In the genomic region with DNA sequence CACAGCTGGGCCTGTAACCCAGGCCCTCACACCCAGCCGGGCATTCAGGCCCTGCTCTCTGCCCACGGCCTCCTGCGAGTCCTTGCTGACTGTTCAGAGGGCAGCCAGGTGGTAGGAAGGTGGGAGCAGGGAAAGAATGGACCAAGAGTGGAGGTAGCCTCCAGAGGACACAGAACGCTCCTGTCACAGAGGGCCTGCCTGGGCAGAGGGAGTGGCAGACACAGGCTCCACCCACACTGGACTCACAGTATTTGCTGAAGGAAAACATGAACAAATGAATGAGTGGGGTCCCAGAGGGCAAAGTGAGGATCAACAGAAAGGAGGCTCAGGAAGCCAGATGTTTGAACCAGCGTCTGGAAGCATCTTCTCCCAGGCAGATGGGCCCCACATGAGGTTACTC, we compare ENCODE assay signal across 25 cellular contexts.
"Had no signal": no experiment of that assay in that cellular context is flagged by ENCODE, and none has a peak within 500 bp of the region (broad histone marks: within the 10 kb centered on the region; RNA-seq: fewer than 3 reads in every experiment).

No MANE protein-coding gene starts in this region.

- H3K79me2 ChIP-seq: hepatocyte had no signal

- H3K27ac Mint-ChIP-seq: nephron; stimulated activated memory B cell treated with anti-CD40 and anti-IgM and Interleukin-4, amounts not matched to agents 10 μg/mL and 1 μg/mL and 100 μg/mL, for 72 hours had no signal

- H3K36me3 ChIP-seq: gastroesophageal sphincter, heart left ventricle, left lung, prostate gland, spleen, thoracic aorta, tibial nerve, upper lobe of left lung had no signal

- H3K4me1 ChIP-seq: foreskin keratinocyte, gastroesophageal sphincter, heart left ventricle, left lung, prostate gland, tibial nerve, upper lobe of left lung had no signal

- H3K27ac ChIP-seq: dorsolateral prefrontal cortex, epithelial cell of prostate, foreskin keratinocyte, gastroesophageal sphincter, heart left ventricle, hepatocyte, left lung, prostate gland, spleen, thoracic aorta, tibial nerve, upper lobe of left lung had no signal

- H3K9me3 Mint-ChIP-seq: naive thymus-derived CD4-positive, alpha-beta T cell; nephron; stimulated activated memory B cell treated with anti-CD40 and anti-IgM and Interleukin-4, amounts not matched to agents 10 μg/mL and 1 μg/mL and 100 μg/mL, for 72 hours had no signal

- DNase-seq: dorsolateral prefrontal cortex; effector CD4-positive, alpha-beta T cell; foreskin keratinocyte; heart left ventricle; kidney; left lung; mesendoderm; midbrain; naive thymus-derived CD4-positive, alpha-beta T cell; nucleus accumbens; right cardiac atrium; spleen; stimulated activated CD4-positive, alpha-beta T cell treated with anti-CD3 and anti-CD28 coated beads, Interleukin-4, amount 100 ng/mL, for 4 hours; stimulated activated naive CD8-positive, alpha-beta T cell treated with anti-CD3 and anti-CD28 coated beads, Interleukin-15, Interleukin-2, amounts not matched to agents 100 U/mL and 50 U/mL, for 24 hours had no signal

- H3K9me3 ChIP-seq: gastroesophageal sphincter, heart left ventricle, left lung, prostate gland, spleen, thoracic aorta, tibial nerve, upper lobe of left lung had no signal

- ATAC-seq: esophagus mucosa; foreskin keratinocyte; gastroesophageal sphincter; left lung; naive thymus-derived CD4-positive, alpha-beta T cell; right cardiac atrium; stimulated activated memory B cell treated with anti-CD40 and anti-IgM and Interleukin-4, amounts not matched to agents 10 μg/mL and 1 μg/mL and 100 μg/mL, for 72 hours; stimulated activated naive CD8-positive, alpha-beta T cell treated with anti-CD3 and anti-CD28 coated beads, Interleukin-15, Interleukin-2, amounts not matched to agents 100 U/mL and 50 U/mL, for 24 hours had no signal

- H2AFZ ChIP-seq: hepatocyte had no signal

- H3K4me3 ChIP-seq: dorsolateral prefrontal cortex, gastroesophageal sphincter, heart left ventricle, hepatocyte, left lung, prostate gland, skin epidermis, spleen, thoracic aorta, tibial nerve, upper lobe of left lung had no signal

- H3K27me3 ChIP-seq: dorsolateral prefrontal cortex, foreskin keratinocyte, gastroesophageal sphincter, heart left ventricle, hepatocyte, left lung, spleen, tibial nerve, upper lobe of left lung had no signal

- H3K4me3 Mint-ChIP-seq: naive thymus-derived CD4-positive, alpha-beta T cell; nephron; stimulated activated memory B cell treated with anti-CD40 and anti-IgM and Interleukin-4, amounts not matched to agents 10 μg/mL and 1 μg/mL and 100 μg/mL, for 72 hours had no signal

- H3K4me2 ChIP-seq: hepatocyte had no signal

- H3K36me3 Mint-ChIP-seq: naive thymus-derived CD4-positive, alpha-beta T cell; stimulated activated memory B cell treated with anti-CD40 and anti-IgM and Interleukin-4, amounts not matched to agents 10 μg/mL and 1 μg/mL and 100 μg/mL, for 72 hours had no signal
